8 cellular contexts compared by ENCODE assay signal in the genomic region with DNA sequence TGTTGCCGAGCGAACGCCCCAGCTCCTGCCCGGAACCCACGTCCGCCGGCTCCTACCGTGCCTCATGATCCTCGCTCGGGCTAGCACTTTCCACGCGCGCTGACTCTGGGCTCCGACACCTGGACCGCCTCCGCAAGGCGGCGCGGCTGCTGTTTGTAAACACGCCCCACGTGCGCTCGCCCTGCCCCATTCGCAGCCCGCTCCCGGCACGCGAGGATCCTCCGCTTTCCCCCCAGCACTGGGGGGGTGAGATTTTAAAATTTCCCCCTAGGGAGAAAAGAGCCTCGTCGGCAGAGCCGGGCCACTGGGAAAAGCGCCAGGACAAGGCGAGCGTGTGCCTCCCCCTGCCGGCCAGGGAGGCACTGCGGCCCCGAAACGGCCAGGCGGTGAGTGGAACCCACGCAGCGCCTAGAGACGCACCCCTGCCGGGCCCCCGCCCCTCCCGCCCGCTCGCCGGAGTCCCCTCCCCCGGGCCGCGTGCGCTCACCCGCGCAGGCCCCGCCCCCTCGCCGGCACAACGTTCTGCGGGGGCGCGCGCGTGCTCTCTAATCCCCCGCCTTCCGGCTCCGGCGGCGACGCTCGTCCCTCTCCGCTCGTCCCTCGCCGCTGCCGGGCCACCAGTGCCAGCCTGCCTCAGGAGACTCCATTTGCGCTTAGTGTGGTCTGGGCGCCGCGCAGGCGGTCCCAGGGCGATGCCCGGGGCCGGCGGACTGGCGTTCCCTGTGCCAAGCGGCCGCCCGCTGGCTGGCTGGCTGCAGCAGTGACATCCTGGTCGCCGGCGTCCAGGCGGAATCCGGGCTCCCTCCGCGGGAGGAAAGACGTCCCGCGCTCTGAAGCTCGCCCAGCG. TPM values are rescaled to one million over a fixed set of nuclear protein-coding genes. Genes with fewer than 3 reads are reported as not detected.
DNase-seq lines count a peak whose midpoint lies in the region; ATAC-seq and TF ChIP-seq lines count a peak whose summit lies in the region.

A gene (plus strand): TSS at position 548 of the 847 bp plus-strand sequence. CDS start 1,442 bp downstream, outside the sequence.

- H3K36me3 ChIP-seq in KOPT-K1 (ENCODE audit: insufficient read depth, low read length) (no peaks in the 10 kb centered on the region), Peyer's patch (no peaks in the 10 kb centered on the region)

- H3K4me3 Mint-ChIP-seq in activated T-helper 17 cell treated with anti-CD3 and anti-CD28 coated beads, Interleukin-2, amount 50 U/mL, for 72 hours = peak within 1 kb of the TSS; percentile 77
- H3K4me3 Mint-ChIP-seq in nephron = peak within 1 kb of the TSS; percentile 88 to 96 (median 91)
- peak within 1 kb of the TSS; percentile 85 for H3K4me3 Mint-ChIP-seq in stimulated activated naive CD8-positive, alpha-beta T cell treated with anti-CD3 and anti-CD28 coated beads, Interleukin-15, Interleukin-2, amounts not matched to agents 100 ng/mL and 50 ng/mL, for 24 hours

- H3K4me1 ChIP-seq in Peyer's patch = peaks cover 0 to 9% (median 3%) of the 10 kb centered on the region in 4 donors

- TF ChIP-seq CTCF in Peyer's patch (IDR thresholded peaks at IDR 0.05) = peak; percentile 56 to 93 (median 86)
- TF ChIP-seq CTCF in nephron (IDR thresholded peaks at IDR 0.05; ENCODE audit: unreplicated experiment in 3 of 3) = peak; percentile 91 to 96 (median 92)

- peak; percentile 91 for DNase-seq in EH (ENCODE audit: low read depth)
- peak; percentile 86 to 95 (median 94) for DNase-seq in Peyer's patch
- peak; percentile 73 for DNase-seq in fibroblast of peridontal ligament (ENCODE audit: extremely low read depth)

- peak within 1 kb of the TSS; percentile 58 for H3K27ac Mint-ChIP-seq in activated T-helper 17 cell treated with anti-CD3 and anti-CD28 coated beads, Interleukin-2, amount 50 U/mL, for 72 hours
- H3K27ac Mint-ChIP-seq in nephron = peak within 1 kb of the TSS; percentile 43 to 80 (median 78)
- peak within 1 kb of the TSS; percentile 83 for H3K27ac Mint-ChIP-seq in stimulated activated naive CD8-positive, alpha-beta T cell treated with anti-CD3 and anti-CD28 coated beads, Interleukin-15, Interleukin-2, amounts not matched to agents 100 ng/mL and 50 ng/mL, for 24 hours

- peaks cover 16% of the 10 kb centered on the region for H3K27me3 Mint-ChIP-seq in activated T-helper 17 cell treated with anti-CD3 and anti-CD28 coated beads, Interleukin-2, amount 50 U/mL, for 72 hours
- H3K27me3 Mint-ChIP-seq in nephron (ENCODE audit: low read depth) = peaks cover 15% of the 10 kb centered on the region
- H3K27me3 Mint-ChIP-seq in stimulated activated naive CD8-positive, alpha-beta T cell treated with anti-CD3 and anti-CD28 coated beads, Interleukin-15, Interleukin-2, amounts not matched to agents 100 ng/mL and 50 ng/mL, for 24 hours = peaks cover 20% of the 10 kb centered on the region

- peaks cover 17% of the 10 kb centered on the region for H3K9me3 ChIP-seq in KOPT-K1 (ENCODE audit: insufficient read depth, low read length, poor library complexity, severe bottlenecking)
- H3K9me3 ChIP-seq in Peyer's patch = no peaks in the 10 kb centered on the region

- H3K4me3 ChIP-seq in Peyer's patch = peak within 1 kb of the TSS; percentile 67 to 90 (median 78)

- H3K36me3 Mint-ChIP-seq in activated T-helper 17 cell treated with anti-CD3 and anti-CD28 coated beads, Interleukin-2, amount 50 U/mL, for 72 hours (ENCODE audit: low read depth) = no peaks in the 10 kb centered on the region
- peaks cover 44% of the 10 kb centered on the region for H3K36me3 Mint-ChIP-seq in nephron (ENCODE audit: low read depth)
- peaks cover 17% of the 10 kb centered on the region for H3K36me3 Mint-ChIP-seq in stimulated activated naive CD8-positive, alpha-beta T cell treated with anti-CD3 and anti-CD28 coated beads, Interleukin-15, Interleukin-2, amounts not matched to agents 100 ng/mL and 50 ng/mL, for 24 hours (ENCODE audit: low read depth)

- peak within 1 kb of the TSS; percentile 54 for H3K27ac ChIP-seq in KOPT-K1 (ENCODE audit: low read depth, low read length, poor library complexity, severe bottlenecking)
- H3K27ac ChIP-seq in Peyer's patch = peak within 1 kb of the TSS; percentile 80 to 91 (median 86)

- ATAC-seq in GM21825 (IDR thresholded peaks at IDR 0.05; ENCODE audit: unreplicated experiment) = peak; percentile 89
- ATAC-seq in activated T-helper 17 cell treated with anti-CD3 and anti-CD28 coated beads, Interleukin-2, amount 50 U/mL, for 72 hours (replicated peaks) = peak; percentile 92

- H3K9me3 Mint-ChIP-seq in activated T-helper 17 cell treated with anti-CD3 and anti-CD28 coated beads, Interleukin-2, amount 50 U/mL, for 72 hours = peaks cover 9% of the 10 kb centered on the region
- peaks cover 7% of the 10 kb centered on the region for H3K9me3 Mint-ChIP-seq in nephron
- peaks cover 25% of the 10 kb centered on the region for H3K9me3 Mint-ChIP-seq in stimulated activated naive CD8-positive, alpha-beta T cell treated with anti-CD3 and anti-CD28 coated beads, Interleukin-15, Interleukin-2, amounts not matched to agents 100 ng/mL and 50 ng/mL, for 24 hours

- no peaks in the 10 kb centered on the region for H3K27me3 ChIP-seq in Peyer's patch

- H3K4me1 Mint-ChIP-seq in activated T-helper 17 cell treated with anti-CD3 and anti-CD28 coated beads, Interleukin-2, amount 50 U/mL, for 72 hours = peaks cover 18% of the 10 kb centered on the region
- peaks cover 23% of the 10 kb centered on the region for H3K4me1 Mint-ChIP-seq in nephron
- H3K4me1 Mint-ChIP-seq in stimulated activated naive CD8-positive, alpha-beta T cell treated with anti-CD3 and anti-CD28 coated beads, Interleukin-15, Interleukin-2, amounts not matched to agents 100 ng/mL and 50 ng/mL, for 24 hours (ENCODE audit: low read depth) = peaks cover 29% of the 10 kb centered on the region

- peak; percentile 88 to 89 for TF ChIP-seq POLR2A in Peyer's patch (IDR thresholded peaks at IDR 0.05)

RNA-seq across cellular contexts. Expression of the gene that starts here (rescaled TPM):
- 10 to 100 TPM; 12.4 to 17.7 (median 14.2) TPM for total RNA-seq in Peyer's patch
- total RNA-seq in activated T-helper 17 cell treated with anti-CD3 and anti-CD28 coated beads, Interleukin-2, amount 50 U/mL, for 72 hours = 1 to 10 TPM; 1.1 to 2.6 TPM

Comparison
In these comparisons a context has a peak if more than half of its experiments do, and no peak if none do; other contexts are left out.
1. Peak in every context shown above with its lines: DNase-seq, ATAC-seq, H3K4me3 ChIP-seq and H3K27ac ChIP-seq.